Comparison of ENCODE assay signal across 15 cellular contexts in the genomic region with DNA sequence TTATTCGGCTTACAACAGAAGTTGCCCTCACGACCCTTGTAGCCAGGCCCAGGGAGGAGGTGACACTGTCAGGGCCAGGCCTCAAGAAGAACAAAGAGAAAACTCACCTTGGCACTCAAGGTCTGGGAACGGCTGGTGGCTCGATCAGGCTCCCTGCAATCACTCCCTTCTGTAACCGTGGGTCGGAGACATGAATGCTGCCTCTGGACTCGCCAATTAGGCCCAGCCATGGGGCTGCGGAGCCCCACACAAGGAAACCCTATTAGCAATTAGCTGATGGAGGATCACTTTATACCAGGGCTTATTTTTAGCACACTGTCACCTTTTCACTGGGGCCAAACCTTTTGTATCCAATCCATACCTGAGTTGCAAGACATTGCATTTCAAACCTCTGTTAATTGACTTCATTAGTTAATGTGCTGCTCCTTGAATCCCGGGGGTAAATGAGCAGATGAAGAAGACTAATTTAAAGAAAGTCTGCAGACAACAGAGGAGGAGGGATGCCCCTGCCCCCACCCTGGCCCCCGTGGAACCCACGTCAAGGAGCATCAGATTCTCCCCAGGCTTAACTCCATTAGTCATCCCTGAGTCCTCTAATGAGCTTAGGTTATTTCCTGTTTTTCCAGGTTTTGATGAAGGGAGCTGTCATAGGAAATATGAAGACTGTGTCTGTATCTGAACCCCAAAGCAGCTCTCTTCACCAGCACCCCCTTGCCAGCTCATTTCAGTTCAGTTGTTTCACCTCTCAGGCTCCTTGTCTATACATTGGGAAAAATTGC.
A peak's percentile ranks its signal among the peaks of the same experiment; 100 is the strongest.
DNase-seq lines count a peak whose midpoint lies in the region; ATAC-seq and TF ChIP-seq lines count a peak whose summit lies in the region.
"Had no signal": no experiment of that assay in that cellular context is flagged by ENCODE, and none has a peak within 500 bp of the region (broad histone marks: within the 10 kb centered on the region; RNA-seq: fewer than 3 reads in every experiment).

No MANE protein-coding gene starts in this region.

- TF ChIP-seq RAD21 in SK-N-SH (IDR thresholded peaks at IDR 0.05; ENCODE audit: low read length): no peak

- H3K27ac ChIP-seq in SK-N-SH (ENCODE audit: low read depth in 2 of 2, low read length in 1 of 2): peak overlapping the region in 1 of 2 experiments; percentile 94; a peak in 3 of 4 replicates
- H3K27ac ChIP-seq: dorsolateral prefrontal cortex, hepatocyte had no signal

- H3K79me2 ChIP-seq in SK-N-SH (ENCODE audit: insufficient read depth): no peaks in the 10 kb centered on the region
- H3K79me2 ChIP-seq: hepatocyte had no signal

- H3K4me2 ChIP-seq in SK-N-SH: peak overlapping the region; percentile 66
- H3K4me2 ChIP-seq: hepatocyte had no signal

- peaks cover 29% of the 10 kb centered on the region for H3F3A ChIP-seq in SK-N-SH (replicated peaks; ENCODE audit: insufficient read depth)

- no peaks in the 10 kb centered on the region for H4K20me1 ChIP-seq in SK-N-SH (ENCODE audit: insufficient read depth)

- no peaks in the 10 kb centered on the region for H3K36me3 ChIP-seq in SK-N-SH (replicated peaks in 1 of 2; ENCODE audit: control insufficient read depth in 1 of 2, insufficient read depth in 2 of 2, low read length in 1 of 2)

- peak; percentile 58 for DNase-seq in HFFc6
- no peak for DNase-seq in SK-N-SH
- DNase-seq in fibroblast of villous mesenchyme (ENCODE audit: low read depth): peak; percentile 56
- peak; percentile 69 for DNase-seq in skeletal muscle cell (ENCODE audit: low read depth)
- no peak for DNase-seq in GM10248 (ENCODE audit: extremely low spot score)
- no peak for DNase-seq in activated naive CD4-positive, alpha-beta T cell treated with anti-CD3 and anti-CD28 coated beads, Interleukin-2, amount 10 ng/mL, durations not matched to agents 7 days and 5 days
- DNase-seq: activated CD8-positive, alpha-beta T cell treated with anti-CD3 and anti-CD28 coated beads, Interleukin-2, amount 10 ng/mL, durations not matched to agents 7 days and 5 days; activated naive CD8-positive, alpha-beta T cell treated with anti-CD3 and anti-CD28 coated beads for 36 hours; dorsolateral prefrontal cortex; H9; NCI-H1694 had no signal

- no peaks in the 10 kb centered on the region for H3K9me3 ChIP-seq in SK-N-SH

- H3K9ac ChIP-seq in SK-N-SH: peak overlapping the region; percentile 71

- H3K4me3 Mint-ChIP-seq in HFFc6: peak overlapping the region; percentile 14
- H3K4me3 Mint-ChIP-seq in activated naive CD4-positive, alpha-beta T cell treated with anti-CD3 and anti-CD28 coated beads, Interleukin-2, amount 10 ng/mL, durations not matched to agents 7 days and 5 days: no peak overlapping the region
- H3K4me3 Mint-ChIP-seq: activated CD8-positive, alpha-beta T cell treated with anti-CD3 and anti-CD28 coated beads, Interleukin-2, amount 10 ng/mL, durations not matched to agents 7 days and 5 days; activated naive CD8-positive, alpha-beta T cell treated with anti-CD3 and anti-CD28 coated beads for 36 hours; H9; T-helper 2 cell treated with Interferon-gamma antibody and Interleukin-4, amounts not matched to agents 5 μg/mL and 100 μg/mL, for 36 hours had no signal

- H3K4me1 Mint-ChIP-seq in HFFc6 (ENCODE audit: low read depth): peaks cover 72% of the 10 kb centered on the region
- no peaks in the 10 kb centered on the region for H3K4me1 Mint-ChIP-seq in activated naive CD4-positive, alpha-beta T cell treated with anti-CD3 and anti-CD28 coated beads, Interleukin-2, amount 10 ng/mL, durations not matched to agents 7 days and 5 days
- H3K4me1 Mint-ChIP-seq: activated naive CD8-positive, alpha-beta T cell treated with anti-CD3 and anti-CD28 coated beads for 36 hours had no signal

- peak; percentile 45 to 64; a peak in 2 of 4 replicates for TF ChIP-seq EP300 in SK-N-SH (IDR thresholded peaks at IDR 0.05; ENCODE audit: borderline replicate concordance in 1 of 2, low read depth in 1 of 2, low read length in 1 of 2)

- POLR2A ChIA-PET in SK-N-SH (lab: Yijun Ruan, JAX): no interaction called here
- POLR2A ChIA-PET in GM10248 (lab: Yijun Ruan, JAX): no interaction called here

- peaks cover 1% of the 10 kb centered on the region; the same call in 1 of the 2 replicates for H3K27me3 Mint-ChIP-seq in HFFc6 (ENCODE audit: insufficient read depth)
- H3K27me3 Mint-ChIP-seq in activated naive CD4-positive, alpha-beta T cell treated with anti-CD3 and anti-CD28 coated beads, Interleukin-2, amount 10 ng/mL, durations not matched to agents 7 days and 5 days: peaks cover 18% of the 10 kb centered on the region

- peaks cover 5% of the 10 kb centered on the region; the same call in 1 of the 2 replicates for H3K36me3 Mint-ChIP-seq in HFFc6 (ENCODE audit: low read depth)
- no peaks in the 10 kb centered on the region for H3K36me3 Mint-ChIP-seq in activated naive CD4-positive, alpha-beta T cell treated with anti-CD3 and anti-CD28 coated beads, Interleukin-2, amount 10 ng/mL, durations not matched to agents 7 days and 5 days
- H3K36me3 Mint-ChIP-seq: activated naive CD8-positive, alpha-beta T cell treated with anti-CD3 and anti-CD28 coated beads for 36 hours had no signal

- 56% methylated on average over 6 of the region's 11 CpGs for WGBS in SK-N-SH (ENCODE audit: low lambda C conversion rate)

- ATAC-seq in GM21723 (IDR thresholded peaks at IDR 0.05; ENCODE audit: unreplicated experiment): no peak
- ATAC-seq: activated CD8-positive, alpha-beta T cell treated with anti-CD3 and anti-CD28 coated beads, Interleukin-2, amount 10 ng/mL, durations not matched to agents 7 days and 5 days; HepG2 had no signal

- CTCF ChIA-PET in SK-N-SH (lab: Yijun Ruan, JAX): interaction anchor here (2.0 kb wide), 1 partner anchor 12 kb away, joined by 5 read pairs; no protein-coding TSS in a partner anchor
- CTCF ChIA-PET in GM10248 (lab: Yijun Ruan, JAX): interaction anchor here (3.3 kb wide), 1 partner anchor 13 kb away, joined by 10 read pairs; no protein-coding TSS in a partner anchor
- CTCF ChIA-PET in activated naive CD4-positive, alpha-beta T cell treated with anti-CD3 and anti-CD28 coated beads, Interleukin-2, amount 10 ng/mL, durations not matched to agents 7 days and 5 days (lab: Charles Lee): interaction anchor here (0.9 kb wide), 1 partner anchor 860 kb away, joined by 3 read pairs; no protein-coding TSS in a partner anchor

- peaks cover 24 to 48% of the 10 kb centered on the region in 2 experiments for H3K4me1 ChIP-seq in SK-N-SH (ENCODE audit: control insufficient read depth in 1 of 2, insufficient read depth in 2 of 2, low read depth in 1 of 2, low read length in 1 of 2)

- peak overlapping the region; percentile 97 for H3K27ac Mint-ChIP-seq in HFFc6
- H3K27ac Mint-ChIP-seq in activated naive CD4-positive, alpha-beta T cell treated with anti-CD3 and anti-CD28 coated beads, Interleukin-2, amount 10 ng/mL, durations not matched to agents 7 days and 5 days: no peak overlapping the region
- H3K27ac Mint-ChIP-seq: activated CD8-positive, alpha-beta T cell treated with anti-CD3 and anti-CD28 coated beads, Interleukin-2, amount 10 ng/mL, durations not matched to agents 7 days and 5 days; activated naive CD8-positive, alpha-beta T cell treated with anti-CD3 and anti-CD28 coated beads for 36 hours; T-helper 2 cell treated with Interferon-gamma antibody and Interleukin-4, amounts not matched to agents 5 μg/mL and 100 μg/mL, for 36 hours had no signal

- H3K9me2 ChIP-seq in SK-N-SH: no peaks in the 10 kb centered on the region

- H3K27me3 ChIP-seq in SK-N-SH (ENCODE audit: insufficient read depth): no peaks in the 10 kb centered on the region
- H3K27me3 ChIP-seq: dorsolateral prefrontal cortex, hepatocyte had no signal

- H3K4me3 ChIP-seq in SK-N-SH (ENCODE audit: low read depth in 2 of 2, low read length in 1 of 2): no peak overlapping the region
- no peak overlapping the region for H3K4me3 ChIP-seq in fibroblast of villous mesenchyme (ENCODE audit: low read depth, low read length)
- H3K4me3 ChIP-seq in skeletal muscle cell (ENCODE audit: low read depth, low read length): no peak overlapping the region
- H3K4me3 ChIP-seq: dorsolateral prefrontal cortex, hepatocyte had no signal

- no peak overlapping the region for H2AFZ ChIP-seq in SK-N-SH (ENCODE audit: low read depth)
- H2AFZ ChIP-seq: hepatocyte had no signal

- H3K9me3 Mint-ChIP-seq in HFFc6: no peaks in the 10 kb centered on the region
- no peaks in the 10 kb centered on the region for H3K9me3 Mint-ChIP-seq in activated naive CD4-positive, alpha-beta T cell treated with anti-CD3 and anti-CD28 coated beads, Interleukin-2, amount 10 ng/mL, durations not matched to agents 7 days and 5 days
- H3K9me3 Mint-ChIP-seq: activated naive CD8-positive, alpha-beta T cell treated with anti-CD3 and anti-CD28 coated beads for 36 hours; H9; T-helper 2 cell treated with Interferon-gamma antibody and Interleukin-4, amounts not matched to agents 5 μg/mL and 100 μg/mL, for 36 hours had no signal

- TF ChIP-seq CTCF in HFFc6 (IDR thresholded peaks at IDR 0.05) (no peak), SK-N-SH (IDR thresholded peaks at IDR 0.05) (no peak), fibroblast of villous mesenchyme (IDR thresholded peaks at IDR 0.05; ENCODE audit: insufficient read depth, low read depth, low read length) (no peak), GM10248 (IDR thresholded peaks at IDR 0.05; ENCODE audit: control extremely low read depth, extremely low read depth, low read depth, missing control alignments) (no peak)

TF ChIP-seq in SK-N-SH, 30 proteins besides CTCF, POLR2A, EP300 and RAD21 (continues in another document):
- TF ChIP-seq, protein P1, sequence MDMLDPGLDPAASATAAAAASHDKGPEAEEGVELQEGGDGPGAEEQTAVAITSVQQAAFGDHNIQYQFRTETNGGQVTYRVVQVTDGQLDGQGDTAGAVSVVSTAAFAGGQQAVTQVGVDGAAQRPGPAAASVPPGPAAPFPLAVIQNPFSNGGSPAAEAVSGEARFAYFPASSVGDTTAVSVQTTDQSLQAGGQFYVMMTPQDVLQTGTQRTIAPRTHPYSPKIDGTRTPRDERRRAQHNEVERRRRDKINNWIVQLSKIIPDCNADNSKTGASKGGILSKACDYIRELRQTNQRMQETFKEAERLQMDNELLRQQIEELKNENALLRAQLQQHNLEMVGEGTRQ (IDR thresholded peaks at IDR 0.05; ENCODE audit: borderline replicate concordance, low read depth, low read length): no peak
- TF ChIP-seq TCF12 (IDR thresholded peaks at IDR 0.05) (peak; percentile 68), CHD2 (IDR thresholded peaks at IDR 0.05; ENCODE audit: low read length, partially characterized antibody) (no peak), GABPA (IDR thresholded peaks at IDR 0.05; ENCODE audit: low read depth) (no peak), NFIC (IDR thresholded peaks at IDR 0.05; ENCODE audit: borderline replicate concordance) (peak; percentile 19; the same call in 1 of the 2 replicates), JUND (IDR thresholded peaks at IDR 0.05) (peak; percentile 64)
- TF ChIP-seq, protein P2, sequence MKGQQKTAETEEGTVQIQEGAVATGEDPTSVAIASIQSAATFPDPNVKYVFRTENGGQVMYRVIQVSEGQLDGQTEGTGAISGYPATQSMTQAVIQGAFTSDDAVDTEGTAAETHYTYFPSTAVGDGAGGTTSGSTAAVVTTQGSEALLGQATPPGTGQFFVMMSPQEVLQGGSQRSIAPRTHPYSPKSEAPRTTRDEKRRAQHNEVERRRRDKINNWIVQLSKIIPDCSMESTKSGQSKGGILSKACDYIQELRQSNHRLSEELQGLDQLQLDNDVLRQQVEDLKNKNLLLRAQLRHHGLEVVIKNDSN (IDR thresholded peaks at IDR 0.05; ENCODE audit: borderline replicate concordance, low read depth): no peak

Comparison
In these comparisons a context has a peak if more than half of its experiments do, and no peak if none do; other contexts are left out.
1. DNase-seq: peak in HFFc6 (single experiment), fibroblast of villous mesenchyme (single experiment) and skeletal muscle cell (single experiment); none in SK-N-SH (single experiment), GM10248 (single experiment) and activated naive CD4-positive, alpha-beta T cell treated with anti-CD3 and anti-CD28 coated beads, Interleukin-2, amount 10 ng/mL, durations not matched to agents 7 days and 5 days (single experiment).